2 cellular contexts compared by ENCODE assay signal in genomic region chr19:46009530-46010510, GRCh38.
TF ChIP-seq lines count a peak whose summit lies in the region.

No MANE protein-coding gene starts in this region.

TF ChIP-seq in GM23338, 12 proteins besides CTCF, POLR2A, EP300 and RAD21:
- no peak for TF ChIP-seq EZH2phosphoT487 (IDR thresholded peaks at IDR 0.05; ENCODE audit: unreplicated experiment)
- TF ChIP-seq ETS1 (IDR thresholded peaks at IDR 0.05), result no peak
- TF ChIP-seq EZH2 (IDR thresholded peaks at IDR 0.05; ENCODE audit: low read depth, unreplicated experiment), result no peak
- no peak for TF ChIP-seq POLR2AphosphoS5 (IDR thresholded peaks at IDR 0.05; ENCODE audit: low read depth)
- no peak for TF ChIP-seq NANOG (IDR thresholded peaks at IDR 0.05; ENCODE audit: borderline replicate concordance)
- TF ChIP-seq REST (IDR thresholded peaks at IDR 0.05; ENCODE audit: unreplicated experiment), result no peak
- no peak for TF ChIP-seq ZNF114 (CRISPR knock-in tag; IDR thresholded peaks at IDR 0.05)
- TF ChIP-seq JUNB (IDR thresholded peaks at IDR 0.05; ENCODE audit: unreplicated experiment), result no peak
- TF ChIP-seq CREB1 (CRISPR knock-in tag; IDR thresholded peaks at IDR 0.05; ENCODE audit: low read depth), result no peak
- no peak for TF ChIP-seq ZNF462 (CRISPR knock-in tag; IDR thresholded peaks at IDR 0.05)

TF ChIP-seq in H1, 55 proteins besides CTCF, POLR2A, EP300 and RAD21:
- TF ChIP-seq FOSL1 (IDR thresholded peaks at IDR 0.05; ENCODE audit: insufficient read depth, low read depth, low read length), result 0 out of 2 replicates have a peak, but pooled peaks have one; percentile 52
- TF ChIP-seq HDAC2 (IDR thresholded peaks at IDR 0.05; ENCODE audit: borderline replicate concordance in 1 of 2, low read depth in 2 of 2, low read length in 2 of 2), result no peak
- TF ChIP-seq BRCA1 (IDR thresholded peaks at IDR 0.05; ENCODE audit: low read depth, low read length), result no peak
- no peak for TF ChIP-seq GTF2F1 (IDR thresholded peaks at IDR 0.05; ENCODE audit: borderline replicate concordance, low read depth, low read length)
- TF ChIP-seq NRF1 (IDR thresholded peaks at IDR 0.05; ENCODE audit: low read depth, low read length), result 0 out of 2 replicates have a peak, but pooled peaks have one; percentile 18
- TF ChIP-seq YY1 (IDR thresholded peaks at IDR 0.05; ENCODE audit: low read depth, low read length), result 0 out of 2 replicates have a peak, but pooled peaks have one; percentile 22
- peak; percentile 44 for TF ChIP-seq CREB1 (IDR thresholded peaks at IDR 0.05)
- 0 out of 2 replicates have a peak, but pooled peaks have one; percentile 10 for TF ChIP-seq KDM1A (IDR thresholded peaks at IDR 0.05; ENCODE audit: borderline replicate concordance, low read length)
